ENCODE assay signal across 29 cellular contexts in genomic region chr1:246558041-246558440, GRCh38.
"Had no signal": no experiment of that assay in that cellular context is flagged by ENCODE, and none has a peak within 500 bp of the region (broad histone marks: within the 10 kb centered on the region; RNA-seq: fewer than 3 reads in every experiment).

No MANE protein-coding gene starts in this region.

- H3K27ac Mint-ChIP-seq: immature natural killer cell; nephron; stimulated activated memory B cell treated with anti-CD40 and anti-IgM and Interleukin-4, amounts not matched to agents 10 μg/mL and 1 μg/mL and 100 μg/mL, for 72 hours had no signal

- H3K9me3 ChIP-seq: lower lobe of right lung, pancreas, prostate gland, sigmoid colon, spleen, transverse colon, upper lobe of left lung, vagina had no signal

- H3K36me3 ChIP-seq: prostate gland had no signal

- H3K4me1 Mint-ChIP-seq: nephron, neural crest cell had no signal

- ATAC-seq: left colon; left ventricle myocardium superior; lower lobe of right lung; naive thymus-derived CD8-positive, alpha-beta T cell; pancreas; right cardiac atrium; stimulated activated memory B cell treated with anti-CD40 and anti-IgM and Interleukin-4, amounts not matched to agents 10 μg/mL and 1 μg/mL and 100 μg/mL, for 72 hours; stimulated activated naive CD8-positive, alpha-beta T cell treated with anti-CD3 and anti-CD28 coated beads, Interleukin-15, amount 100 ng/mL, for 72 hours had no signal

- H3K4me1 ChIP-seq: lower lobe of right lung, prostate gland, sigmoid colon, transverse colon, upper lobe of left lung, vagina had no signal

- H3K4me3 Mint-ChIP-seq: immature natural killer cell; naive thymus-derived CD8-positive, alpha-beta T cell; nephron; neural crest cell; stimulated activated memory B cell treated with anti-CD40 and anti-IgM and Interleukin-4, amounts not matched to agents 10 μg/mL and 1 μg/mL and 100 μg/mL, for 72 hours; stimulated activated naive CD8-positive, alpha-beta T cell treated with anti-CD3 and anti-CD28 coated beads, Interleukin-15, amount 100 ng/mL, for 72 hours had no signal

- DNase-seq: hypothalamus; immature natural killer cell; kidney; left colon; left ventricle myocardium superior; lower lobe of right lung; mammary epithelial cell; mesenchymal stem cell; naive thymus-derived CD8-positive, alpha-beta T cell; nucleus accumbens; pancreas; posterior cingulate gyrus; retina; right cardiac atrium; sigmoid colon; small intestine; spleen; stimulated activated CD4-positive, alpha-beta T cell treated with anti-CD3 and anti-CD28 coated beads, Interleukin-4, amount 100 ng/mL, for 24 hours; stimulated activated naive CD4-positive, alpha-beta T cell treated with Interleukin-2 at 50 U/mL for 16 hours; stimulated activated naive CD8-positive, alpha-beta T cell treated with anti-CD3 and anti-CD28 coated beads, Interleukin-15, amount 100 ng/mL, for 72 hours; substantia nigra; transverse colon; upper lobe of left lung had no signal

- H3K27ac ChIP-seq: lower lobe of right lung, pancreas, prostate gland, sigmoid colon, spleen, transverse colon, upper lobe of left lung, vagina had no signal

- FAIRE-seq: islet of Langerhans, kidney, pancreas, small intestine had no signal

- H3K27me3 Mint-ChIP-seq: naive thymus-derived CD8-positive, alpha-beta T cell; stimulated activated memory B cell treated with anti-CD40 and anti-IgM and Interleukin-4, amounts not matched to agents 10 μg/mL and 1 μg/mL and 100 μg/mL, for 72 hours; stimulated activated naive CD8-positive, alpha-beta T cell treated with anti-CD3 and anti-CD28 coated beads, Interleukin-15, amount 100 ng/mL, for 72 hours had no signal

- H3K9me3 Mint-ChIP-seq: immature natural killer cell; naive thymus-derived CD8-positive, alpha-beta T cell; nephron; neural crest cell; stimulated activated memory B cell treated with anti-CD40 and anti-IgM and Interleukin-4, amounts not matched to agents 10 μg/mL and 1 μg/mL and 100 μg/mL, for 72 hours; stimulated activated naive CD8-positive, alpha-beta T cell treated with anti-CD3 and anti-CD28 coated beads, Interleukin-15, amount 100 ng/mL, for 72 hours had no signal

- H3K4me3 ChIP-seq: lower lobe of right lung, pancreas, prostate gland, sigmoid colon, spleen, transverse colon, upper lobe of left lung, vagina had no signal

- H3K27me3 ChIP-seq: pancreas, sigmoid colon, spleen, transverse colon, upper lobe of left lung, vagina had no signal
